ENCODE assay signal across 13 cellular contexts in genomic region chr5:176671399-176671798, GRCh38. TPM values are rescaled to one million over a fixed set of nuclear protein-coding genes. Genes with fewer than 3 reads are reported as not detected.
DNase-seq lines count a peak whose midpoint lies in the region; ATAC-seq and TF ChIP-seq lines count a peak whose summit lies in the region.
"Had no signal": no experiment of that assay in that cellular context is flagged by ENCODE, and none has a peak within 500 bp of the region (broad histone marks: within the 10 kb centered on the region; RNA-seq: fewer than 3 reads in every experiment).

No MANE protein-coding gene starts in this region.

- no peak overlapping the region for H2BK15ac ChIP-seq in mesenchymal stem cell (ENCODE audit: low read depth, poor library complexity, severe bottlenecking)

- no peak overlapping the region for H3K4ac ChIP-seq in mesenchymal stem cell (ENCODE audit: low read depth in 1 of 2, low read length in 2 of 2)

- DNase-seq in WTC11 (ENCODE audit: low spot score) (no peak), neural progenitor cell (ENCODE audit: low spot score) (no peak), mesenchymal stem cell (no peak), ovary (no peak)
- DNase-seq in activated naive CD8-positive, alpha-beta T cell treated with anti-CD3 and anti-CD28 coated beads, Interleukin-2, amount 50 U/mL, for 24 hours = no peak
- DNase-seq: AML-193; Caco-2; CD4-positive, alpha-beta T cell; GM23248 had no signal

- H2AFZ ChIP-seq in neural progenitor cell (replicated peaks) = no peak overlapping the region
- H2AFZ ChIP-seq in mesenchymal stem cell (ENCODE audit: low read depth, low read length) = no peak overlapping the region
- H2AFZ ChIP-seq: GM23248 had no signal

- H3K27ac Mint-ChIP-seq in WTC11 (0 out of 2 replicates have a peak overlapping the region, but pooled peaks have one; percentile 12), neural progenitor cell (peak overlapping the region; percentile 74)
- no peak overlapping the region for H3K27ac Mint-ChIP-seq in activated naive CD8-positive, alpha-beta T cell treated with anti-CD3 and anti-CD28 coated beads, Interleukin-2, amount 50 U/mL, for 24 hours
- H3K27ac Mint-ChIP-seq: CD4-positive, alpha-beta T cell had no signal

- H3K9me3 Mint-ChIP-seq in WTC11 (no peaks in the 10 kb centered on the region), neural progenitor cell (no peaks in the 10 kb centered on the region)
- no peaks in the 10 kb centered on the region for H3K9me3 Mint-ChIP-seq in activated naive CD8-positive, alpha-beta T cell treated with anti-CD3 and anti-CD28 coated beads, Interleukin-2, amount 50 U/mL, for 24 hours
- H3K9me3 Mint-ChIP-seq: CD4-positive, alpha-beta T cell had no signal

- H2AK5ac ChIP-seq in mesenchymal stem cell (ENCODE audit: low read length, severe bottlenecking) = no peak overlapping the region

- no peaks in the 10 kb centered on the region for H3K4me1 ChIP-seq in HEK293 (ENCODE audit: control insufficient read depth, insufficient read depth, low read length)
- H3K4me1 ChIP-seq in neural progenitor cell = peaks cover 6% of the 10 kb centered on the region
- H3K4me1 ChIP-seq in mesenchymal stem cell (ENCODE audit: control insufficient read depth, insufficient read depth, low read depth, low read length) = peaks cover 6% of the 10 kb centered on the region
- H3K4me1 ChIP-seq in ovary (ENCODE audit: insufficient read depth) = no peaks in the 10 kb centered on the region
- H3K4me1 ChIP-seq: Caco-2 had no signal

- H3K4me3 ChIP-seq in HEK293 (ENCODE audit: low read depth, low read length) (no peak overlapping the region), neural progenitor cell (no peak overlapping the region), mesenchymal stem cell (ENCODE audit: insufficient read depth in 1 of 2, low read depth in 1 of 2, low read length in 2 of 2) (no peak overlapping the region), ovary (no peak overlapping the region)
- H3K4me3 ChIP-seq: GM23248 had no signal

- no peak for ATAC-seq in WTC11
- no peak for ATAC-seq in activated naive CD8-positive, alpha-beta T cell treated with anti-CD3 and anti-CD28 coated beads, Interleukin-2, amount 50 U/mL, for 24 hours
- ATAC-seq: HepG2 had no signal

- H3K4me1 Mint-ChIP-seq in WTC11 (peaks cover 33% of the 10 kb centered on the region), neural progenitor cell (peaks cover 15% of the 10 kb centered on the region)
- no peaks in the 10 kb centered on the region for H3K4me1 Mint-ChIP-seq in activated naive CD8-positive, alpha-beta T cell treated with anti-CD3 and anti-CD28 coated beads, Interleukin-2, amount 50 U/mL, for 24 hours

- H3K4me3 Mint-ChIP-seq in WTC11 = no peak overlapping the region
- H3K4me3 Mint-ChIP-seq in neural progenitor cell = no peak overlapping the region
- no peak overlapping the region for H3K4me3 Mint-ChIP-seq in activated naive CD8-positive, alpha-beta T cell treated with anti-CD3 and anti-CD28 coated beads, Interleukin-2, amount 50 U/mL, for 24 hours
- H3K4me3 Mint-ChIP-seq: CD4-positive, alpha-beta T cell had no signal

- no peak overlapping the region for H4K8ac ChIP-seq in mesenchymal stem cell (ENCODE audit: low read length)

- CTCF ChIA-PET in HEK293 (lab: Yijun Ruan, JAX) = no interaction called here
- CTCF ChIA-PET in WTC11 (lab: Charles Lee) = interaction anchor here (0.5 to 5.4 kb wide), 5 partner anchors 10 to 367 kb away, joined by 3 to 60 read pairs (median 7); no protein-coding TSS in a partner anchor

- H3K4me2 ChIP-seq in neural progenitor cell (no peak overlapping the region), mesenchymal stem cell (ENCODE audit: low read length, poor library complexity, severe bottlenecking) (no peak overlapping the region)

- no peak overlapping the region for H2BK120ac ChIP-seq in mesenchymal stem cell (ENCODE audit: low read depth, low read length)

- POLR2A ChIA-PET in HEK293 (lab: Yijun Ruan, JAX) (no interaction called here), WTC11 (lab: Charles Lee) (no interaction called here)

- H3K23ac ChIP-seq in mesenchymal stem cell (ENCODE audit: low read length in 2 of 2) = no peak overlapping the region

- WGBS in mesenchymal stem cell = 78% methylated on average over 4 of the region's 4 CpGs
- 70 to 76% (median 71%) methylated on average over 4 of the region's 4 CpGs for WGBS in ovary, 3 donors

- no peak overlapping the region for H3K18ac ChIP-seq in mesenchymal stem cell (ENCODE audit: low read depth in 1 of 2, low read length in 2 of 2)

- H3K9ac ChIP-seq in neural progenitor cell (no peak overlapping the region), mesenchymal stem cell (ENCODE audit: low read length) (no peak overlapping the region)
- H3K9ac ChIP-seq: GM23248 had no signal

- no peak overlapping the region for H2BK12ac ChIP-seq in mesenchymal stem cell (ENCODE audit: low read length in 2 of 2)

- intact Hi-C loops in ovary (cut with DNase I) = no loop called here

- H4K91ac ChIP-seq in mesenchymal stem cell (ENCODE audit: low read length) = no peak overlapping the region

- TF ChIP-seq POLR2A in ovary (IDR thresholded peaks at IDR 0.05) = no peak

- no peak for TF ChIP-seq EP300 in ovary (IDR thresholded peaks at IDR 0.05)

- H3K36me3 Mint-ChIP-seq in WTC11 (0 out of 2 replicates have a peak, but pooled peaks cover 2% of the 10 kb centered on the region), neural progenitor cell (no peaks in the 10 kb centered on the region)
- no peaks in the 10 kb centered on the region for H3K36me3 Mint-ChIP-seq in activated naive CD8-positive, alpha-beta T cell treated with anti-CD3 and anti-CD28 coated beads, Interleukin-2, amount 50 U/mL, for 24 hours (ENCODE audit: low read depth)

- TF ChIP-seq CTCF in HEK293 (tag by site-specific recombination; IDR thresholded peaks at IDR 0.05) (no peak), WTC11 (IDR thresholded peaks at IDR 0.05) (no peak), neural progenitor cell (IDR thresholded peaks at IDR 0.05) (no peak), ovary (IDR thresholded peaks at IDR 0.05) (no peak)

- no peak overlapping the region for H2BK5ac ChIP-seq in mesenchymal stem cell (ENCODE audit: low read depth, low read length, poor library complexity, severe bottlenecking)

- H3K27me3 ChIP-seq in neural progenitor cell (no peaks in the 10 kb centered on the region), mesenchymal stem cell (ENCODE audit: control insufficient read depth in 1 of 2, insufficient read depth in 1 of 2, low read length in 2 of 2) (peaks cover 43 to 69% of the 10 kb centered on the region in 2 experiments), ovary (no peaks in the 10 kb centered on the region)

- H3K14ac ChIP-seq in mesenchymal stem cell (ENCODE audit: low read length in 2 of 2) = no peak overlapping the region

- H3K79me1 ChIP-seq in mesenchymal stem cell (replicated peaks; ENCODE audit: low read length, poor library complexity, severe bottlenecking) = no peaks in the 10 kb centered on the region

- no peak overlapping the region for H3K27ac ChIP-seq in HEK293 (ENCODE audit: extremely low read depth, low read depth, low read length)
- no peak overlapping the region for H3K27ac ChIP-seq in neural progenitor cell
- H3K27ac ChIP-seq in mesenchymal stem cell (ENCODE audit: low read length, poor library complexity, severe bottlenecking) = no peak overlapping the region
- H3K27ac ChIP-seq in ovary = no peak overlapping the region
- H3K27ac ChIP-seq: C4-2B, GM23248 had no signal

- peaks cover 7% of the 10 kb centered on the region; the same call in 1 of the 2 replicates for H3K27me3 Mint-ChIP-seq in WTC11 (ENCODE audit: low read depth)
- peaks cover 12% of the 10 kb centered on the region for H3K27me3 Mint-ChIP-seq in neural progenitor cell (ENCODE audit: insufficient read depth, low read depth)
- peaks cover 20% of the 10 kb centered on the region for H3K27me3 Mint-ChIP-seq in activated naive CD8-positive, alpha-beta T cell treated with anti-CD3 and anti-CD28 coated beads, Interleukin-2, amount 50 U/mL, for 24 hours

- H3K79me2 ChIP-seq in neural progenitor cell (ENCODE audit: low read depth) = no peaks in the 10 kb centered on the region

- H3K36me3 ChIP-seq in HEK293 (ENCODE audit: control insufficient read depth in 2 of 2, insufficient read depth in 1 of 2, low read length in 2 of 2) = no peaks in the 10 kb centered on the region
- no peaks in the 10 kb centered on the region for H3K36me3 ChIP-seq in neural progenitor cell
- H3K36me3 ChIP-seq in mesenchymal stem cell (ENCODE audit: control insufficient read depth in 1 of 2, insufficient read depth in 2 of 2, low read depth in 1 of 2, low read length in 2 of 2) = no peaks in the 10 kb centered on the region
- no peaks in the 10 kb centered on the region for H3K36me3 ChIP-seq in ovary

- H3F3A ChIP-seq in neural progenitor cell (ENCODE audit: low read depth) = peaks cover 5% of the 10 kb centered on the region

- H4K20me1 ChIP-seq in neural progenitor cell (ENCODE audit: low read depth) = no peaks in the 10 kb centered on the region

- H3K9me3 ChIP-seq in HEK293 (ENCODE audit: control insufficient read depth, insufficient read depth, low read depth, low read length) = no peaks in the 10 kb centered on the region
- no peaks in the 10 kb centered on the region for H3K9me3 ChIP-seq in neural progenitor cell (ENCODE audit: low read depth)
- no peaks in the 10 kb centered on the region for H3K9me3 ChIP-seq in mesenchymal stem cell (ENCODE audit: control insufficient read depth, low read length)
- no peaks in the 10 kb centered on the region for H3K9me3 ChIP-seq in ovary
- H3K9me3 ChIP-seq: Caco-2 had no signal

TF ChIP-seq in HEK293, 187 proteins besides CTCF, POLR2A, EP300 and RAD21 (continues in another document):
- TF ChIP-seq ZIC2 (tag by site-specific recombination; IDR thresholded peaks at IDR 0.05) (0 out of 2 replicates have a peak, but pooled peaks have one; percentile 12), ZNF660 (tag by site-specific recombination; IDR thresholded peaks at IDR 0.05) (no peak)

TF ChIP-seq in WTC11, 78 proteins besides CTCF, POLR2A, EP300 and RAD21 (continues in another document):
- no peak for TF ChIP-seq NFATC4 (CRISPR knock-in tag; IDR thresholded peaks at IDR 0.05)

RNA-seq across cellular contexts. Expression of gene TSPAN17, which starts 24.1 kb away (rescaled TPM):
- 45.7 to 47.8 TPM (median 46.1 TPM) in 3 replicates for total RNA-seq in WTC11 (2021)
- 25.9 and 51.7 TPM in 2 replicates for total RNA-seq in neural progenitor cell (ENCODE audit: low replicate concordance)
- polyA plus RNA-seq in mesenchymal stem cell (2013, experiment 1 of 2) = 37.2 TPM
- 39.4 TPM for polyA plus RNA-seq in mesenchymal stem cell (2013, experiment 2 of 2)
- 10 to 100 TPM in 5 of 7 donors, 1 to 10 TPM in 2; 7.5 to 19.3 (median 14.9) TPM for total RNA-seq in ovary
- polyA plus RNA-seq in ovary = 10 to 100 TPM; 14.5 to 28.5 TPM

RNA-seq across cellular contexts. Expression of gene EIF4E1B, which starts 40.9 kb away (rescaled TPM):
- total RNA-seq in WTC11 (2021) (0.74 to 1.3 TPM (median 1.1 TPM) in 3 replicates), neural progenitor cell (ENCODE audit: low replicate concordance) (0.06 and 0.68 TPM in 2 replicates), ovary (not detected)
- polyA plus RNA-seq in mesenchymal stem cell (2013, experiment 1 of 2) = not detected
- polyA plus RNA-seq in mesenchymal stem cell (2013, experiment 2 of 2) = not detected
- under 1 TPM in 1 of 2 donors, not detected in 1; 0.61 TPM for polyA plus RNA-seq in ovary
- total RNA-seq: Caco-2; CD4-positive, alpha-beta T cell; GM23248; HepG2 had no signal
- polyA plus RNA-seq: BJ, GM23248, HepG2 had no signal

RNA-seq across cellular contexts. Expression of gene SNCB, which starts 41.1 kb away (rescaled TPM):
- 6.8 to 13.4 TPM (median 9.6 TPM) in 3 replicates for total RNA-seq in WTC11 (2021)
- total RNA-seq in neural progenitor cell (ENCODE audit: low replicate concordance) = 1.1 TPM in 1 of 2 replicates, not detected in the other
- polyA plus RNA-seq in mesenchymal stem cell (2013, experiment 1 of 2) = 1.0 TPM
- 1.0 TPM for polyA plus RNA-seq in mesenchymal stem cell (2013, experiment 2 of 2)
- total RNA-seq in ovary = not detected
- under 1 TPM in 1 of 2 donors, not detected in 1; 0.13 TPM for polyA plus RNA-seq in ovary
- total RNA-seq: Caco-2; CD4-positive, alpha-beta T cell; GM23248; HepG2 had no signal
- polyA plus RNA-seq: BJ, GM23248, HepG2 had no signal
